3 cellular contexts compared by ENCODE assay signal in the genomic region with DNA sequence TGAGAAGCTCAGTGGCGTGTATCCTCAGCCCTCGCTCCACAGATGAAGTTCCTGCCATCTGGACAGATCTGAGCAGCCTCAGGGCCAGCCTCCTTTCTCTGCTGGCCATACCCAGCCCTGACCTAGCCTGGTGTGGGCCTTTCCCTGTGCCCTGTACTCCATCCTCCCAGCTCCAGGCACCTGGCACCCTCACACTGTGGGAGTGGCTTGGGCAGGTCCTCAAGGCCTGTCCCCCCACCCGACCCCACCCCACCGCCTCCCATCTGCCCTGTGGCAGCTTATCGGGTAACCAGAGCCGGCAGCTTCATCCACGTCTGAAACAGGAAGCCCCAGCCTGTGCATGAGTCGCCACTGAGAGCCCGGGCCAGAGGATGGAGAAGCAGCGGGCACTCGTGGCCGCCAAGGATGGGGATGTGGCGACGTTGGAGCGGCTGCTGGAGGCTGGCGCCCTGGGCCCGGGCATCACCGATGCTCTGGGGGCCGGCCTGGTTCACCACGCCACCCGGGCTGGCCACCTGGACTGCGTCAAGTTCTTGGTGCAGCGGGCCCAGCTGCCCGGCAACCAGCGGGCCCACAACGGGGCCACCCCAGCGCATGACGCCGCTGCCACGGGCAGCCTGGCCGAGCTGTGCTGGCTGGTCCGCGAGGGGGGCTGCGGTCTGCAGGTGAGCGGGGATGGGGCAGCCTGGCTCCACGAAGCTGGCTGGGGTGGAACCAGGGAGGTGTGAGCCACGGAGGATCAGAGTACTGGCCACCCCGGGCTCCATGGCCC.
TF ChIP-seq lines count a peak whose summit lies in the region.

A gene with protein sequence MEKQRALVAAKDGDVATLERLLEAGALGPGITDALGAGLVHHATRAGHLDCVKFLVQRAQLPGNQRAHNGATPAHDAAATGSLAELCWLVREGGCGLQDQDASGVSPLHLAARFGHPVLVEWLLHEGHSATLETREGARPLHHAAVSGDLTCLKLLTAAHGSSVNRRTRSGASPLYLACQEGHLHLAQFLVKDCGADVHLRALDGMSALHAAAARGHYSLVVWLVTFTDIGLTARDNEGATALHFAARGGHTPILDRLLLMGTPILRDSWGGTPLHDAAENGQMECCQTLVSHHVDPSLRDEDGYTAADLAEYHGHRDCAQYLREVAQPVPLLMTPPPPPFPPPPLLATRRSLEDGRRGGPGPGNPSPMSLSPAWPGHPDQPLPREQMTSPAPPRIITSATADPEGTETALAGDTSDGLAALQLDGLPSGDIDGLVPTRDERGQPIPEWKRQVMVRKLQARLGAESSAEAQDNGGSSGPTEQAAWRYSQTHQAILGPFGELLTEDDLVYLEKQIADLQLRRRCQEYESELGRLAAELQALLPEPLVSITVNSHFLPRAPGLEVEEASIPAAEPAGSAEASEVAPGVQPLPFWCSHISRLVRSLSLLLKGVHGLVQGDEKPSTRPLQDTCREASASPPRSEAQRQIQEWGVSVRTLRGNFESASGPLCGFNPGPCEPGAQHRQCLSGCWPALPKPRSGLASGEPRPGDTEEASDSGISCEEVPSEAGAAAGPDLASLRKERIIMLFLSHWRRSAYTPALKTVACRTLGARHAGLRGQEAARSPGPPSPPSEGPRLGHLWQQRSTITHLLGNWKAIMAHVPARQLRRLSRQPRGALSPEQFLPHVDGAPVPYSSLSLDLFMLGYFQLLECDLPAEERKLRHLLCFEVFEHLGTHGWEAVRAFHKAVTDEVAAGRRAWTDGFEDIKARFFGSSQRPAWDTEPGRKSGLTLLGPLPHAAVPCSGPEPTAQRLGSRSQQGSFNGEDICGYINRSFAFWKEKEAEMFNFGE (plus strand): TSS at position 292 of the 772 bp plus-strand sequence. CDS start 80 bp downstream, at position 372.

TF ChIP-seq in HCT116, 20 proteins besides CTCF, POLR2A, EP300 and RAD21:
- TF ChIP-seq SP1 (IDR thresholded peaks at IDR 0.05; ENCODE audit: low read depth) (no peak), REST (IDR thresholded peaks at IDR 0.05; ENCODE audit: low read depth) (no peak), EGR1 (IDR thresholded peaks at IDR 0.05; ENCODE audit: low read depth) (no peak), ELF1 (IDR thresholded peaks at IDR 0.05; ENCODE audit: borderline replicate concordance, low read depth) (no peak), YY1 (IDR thresholded peaks at IDR 0.05; ENCODE audit: extremely low read depth, insufficient replicate concordance, low read depth, low read length) (no peak), EZH2phosphoT487 (IDR thresholded peaks at IDR 0.05; ENCODE audit: borderline replicate concordance) (no peak), CBX3 (IDR thresholded peaks at IDR 0.05; ENCODE audit: low read depth) (no peak), ZNF274 (IDR thresholded peaks at IDR 0.05; ENCODE audit: low read depth, low read length) (no peak), TCF7L2 (IDR thresholded peaks at IDR 0.05; ENCODE audit: borderline replicate concordance, extremely low read depth, insufficient read depth, insufficient read length) (no peak), POLR2AphosphoS5 (IDR thresholded peaks at IDR 0.05; ENCODE audit: low read depth, low read length) (no peak)
- TF ChIP-seq, protein P1, sequence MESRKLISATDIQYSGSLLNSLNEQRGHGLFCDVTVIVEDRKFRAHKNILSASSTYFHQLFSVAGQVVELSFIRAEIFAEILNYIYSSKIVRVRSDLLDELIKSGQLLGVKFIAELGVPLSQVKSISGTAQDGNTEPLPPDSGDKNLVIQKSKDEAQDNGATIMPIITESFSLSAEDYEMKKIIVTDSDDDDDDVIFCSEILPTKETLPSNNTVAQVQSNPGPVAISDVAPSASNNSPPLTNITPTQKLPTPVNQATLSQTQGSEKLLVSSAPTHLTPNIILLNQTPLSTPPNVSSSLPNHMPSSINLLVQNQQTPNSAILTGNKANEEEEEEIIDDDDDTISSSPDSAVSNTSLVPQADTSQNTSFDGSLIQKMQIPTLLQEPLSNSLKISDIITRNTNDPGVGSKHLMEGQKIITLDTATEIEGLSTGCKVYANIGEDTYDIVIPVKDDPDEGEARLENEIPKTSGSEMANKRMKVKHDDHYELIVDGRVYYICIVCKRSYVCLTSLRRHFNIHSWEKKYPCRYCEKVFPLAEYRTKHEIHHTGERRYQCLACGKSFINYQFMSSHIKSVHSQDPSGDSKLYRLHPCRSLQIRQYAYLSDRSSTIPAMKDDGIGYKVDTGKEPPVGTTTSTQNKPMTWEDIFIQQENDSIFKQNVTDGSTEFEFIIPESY (IDR thresholded peaks at IDR 0.05; ENCODE audit: extremely low read depth, insufficient replicate concordance, low read length): no peak

TF ChIP-seq in SK-N-SH treated with all-trans-retinoic acid at 6 μM for 48 hours, 23 proteins besides CTCF, POLR2A, EP300 and RAD21:
- no peak for TF ChIP-seq SNAI2 (CRISPR knock-in tag; IDR thresholded peaks at IDR 0.05)
- TF ChIP-seq ZFP30 (CRISPR knock-in tag; IDR thresholded peaks at IDR 0.05): no peak
- no peak for TF ChIP-seq GLIS3 (CRISPR knock-in tag; IDR thresholded peaks at IDR 0.05)
- TF ChIP-seq PPARA (CRISPR knock-in tag; IDR thresholded peaks at IDR 0.05; ENCODE audit: borderline replicate concordance): no peak
- no peak for TF ChIP-seq ISL1 (CRISPR knock-in tag; IDR thresholded peaks at IDR 0.05)
- TF ChIP-seq BACH2 (CRISPR knock-in tag; IDR thresholded peaks at IDR 0.05; ENCODE audit: borderline replicate concordance): no peak

TF ChIP-seq in HepG2, 621 proteins besides CTCF, POLR2A, EP300 and RAD21:
- TF ChIP-seq ZSCAN22 (CRISPR knock-in tag; IDR thresholded peaks at IDR 0.05): no peak
- peak; percentile 14 for TF ChIP-seq AGO2 (optimal IDR thresholded peaks at IDR 0.05; ENCODE audit: low read depth, low read length)
- no peak for TF ChIP-seq RARA (CRISPR knock-in tag; IDR thresholded peaks at IDR 0.05)
- no peak for TF ChIP-seq NFIC (IDR thresholded peaks at IDR 0.05; ENCODE audit: low read length)
- no peak for TF ChIP-seq DRAP1 (CRISPR knock-in tag; IDR thresholded peaks at IDR 0.05)
- 0 out of 2 replicates have a peak, but pooled peaks have one; percentile 19 for TF ChIP-seq PAF1 (CRISPR knock-in tag; IDR thresholded peaks at IDR 0.05)
